In genomic region chr7:102415685-102416225, GRCh38 we compare ENCODE assay signal across 9 cellular contexts. TPM values are rescaled to one million over a fixed set of nuclear protein-coding genes. Genes with fewer than 3 reads are reported as not detected.
A peak's percentile ranks its signal among the peaks of the same experiment; 100 is the strongest.
DNase-seq lines count a peak whose midpoint lies in the region; ATAC-seq and TF ChIP-seq lines count a peak whose summit lies in the region.
"Had no signal": no experiment of that assay in that cellular context is flagged by ENCODE, and none has a peak within 500 bp of the region (broad histone marks: within the 10 kb centered on the region; RNA-seq: fewer than 3 reads in every experiment).

No MANE protein-coding gene starts in this region.

- peak overlapping the region; percentile 84 for H3K4me3 Mint-ChIP-seq in activated naive CD8-positive, alpha-beta T cell

- CTCF ChIA-PET in OCI-LY7 (lab: Charles Lee; ENCODE audit: unreplicated experiment), result interaction anchor here (0.6 to 1.3 kb wide), 3 partner anchors 18 to 26 kb away, joined by 3 read pairs; partner anchors contain the start of gene PRKRIP1

- H3K4me1 ChIP-seq in OCI-LY7 (ENCODE audit: insufficient read depth, low read length, poor library complexity, severe bottlenecking) (peaks cover 50% of the 10 kb centered on the region), Karpas-422 (ENCODE audit: low read length) (no peaks in the 10 kb centered on the region), hepatocyte (ENCODE audit: insufficient read depth) (no peaks in the 10 kb centered on the region)

- 96% methylated on average over 12 of the region's 12 CpGs for WGBS in hepatocyte (ENCODE audit: low lambda C conversion rate, missing lambda C conversion rate)

- peak overlapping the region; percentile 25 for H3K4me2 ChIP-seq in OCI-LY7 (ENCODE audit: low read length)
- no peak overlapping the region for H3K4me2 ChIP-seq in Karpas-422 (ENCODE audit: low read depth, low read length, poor library complexity, severe bottlenecking)
- no peak overlapping the region for H3K4me2 ChIP-seq in hepatocyte

- no peaks in the 10 kb centered on the region for H3K27me3 Mint-ChIP-seq in activated naive CD8-positive, alpha-beta T cell

- H3K79me2 ChIP-seq in OCI-LY7 (ENCODE audit: insufficient read depth, low read depth, low read length) (peaks cover 25% of the 10 kb centered on the region; the same call in 1 of the 2 replicates), Karpas-422 (ENCODE audit: low read length) (peaks cover 9% of the 10 kb centered on the region), hepatocyte (peaks cover 2% of the 10 kb centered on the region)

- intact Hi-C loops in OCI-LY7 (cut with micrococcal nuclease; ENCODE audit: unreplicated experiment), result no loop called here

- H3K9me2 ChIP-seq in OCI-LY7 (ENCODE audit: insufficient read depth, low read length) (no peaks in the 10 kb centered on the region), Karpas-422 (replicated peaks; ENCODE audit: insufficient read depth, low read length) (no peaks in the 10 kb centered on the region), hepatocyte (replicated peaks; ENCODE audit: insufficient read depth) (no peaks in the 10 kb centered on the region)

- H3K9me3 ChIP-seq in OCI-LY7 (ENCODE audit: low read length) (no peaks in the 10 kb centered on the region), Karpas-422 (ENCODE audit: low read length) (no peaks in the 10 kb centered on the region), hepatocyte (ENCODE audit: low read depth) (no peaks in the 10 kb centered on the region)

- H3K4me1 Mint-ChIP-seq in activated naive CD8-positive, alpha-beta T cell (ENCODE audit: low read depth), result peaks cover 63% of the 10 kb centered on the region

- POLR2A ChIA-PET in OCI-LY7 (lab: Charles Lee), result interaction anchor here (0.7 to 3.1 kb wide), 8 partner anchors 11 to 109 kb away, joined by 3 to 32 read pairs (median 4); no protein-coding TSS in a partner anchor

- DNase-seq in OCI-LY7 (ENCODE audit: low spot score), result peak; percentile 67
- DNase-seq in stimulated activated CD4-positive, alpha-beta T cell treated with anti-CD3 and anti-CD28 coated beads, Interleukin-4, amount 100 ng/mL, for 48 hours (ENCODE audit: low read depth in 2 of 2), result peak; percentile 38 to 50
- no peak for DNase-seq in Karpas-422
- DNase-seq in NCI-H510A treated with DMSO at 0.1 percent for 48 hours (lab: John Stamatoyannopoulos, UW), result no peak
- DNase-seq in hepatocyte (ENCODE audit: low spot score), result no peak

- H3K9ac ChIP-seq in Karpas-422 (ENCODE audit: low read length), result no peak overlapping the region

- H2AFZ ChIP-seq in OCI-LY7 (ENCODE audit: low read length), result no peak overlapping the region
- no peak overlapping the region for H2AFZ ChIP-seq in Karpas-422 (ENCODE audit: low read length)
- no peak overlapping the region for H2AFZ ChIP-seq in hepatocyte

- no peaks in the 10 kb centered on the region for H4K20me1 ChIP-seq in OCI-LY7 (ENCODE audit: insufficient read depth, low read length)
- peaks cover 5% of the 10 kb centered on the region; the same call in 1 of the 2 replicates for H4K20me1 ChIP-seq in Karpas-422 (ENCODE audit: insufficient read depth, low read depth, low read length)
- H4K20me1 ChIP-seq in hepatocyte (ENCODE audit: insufficient read depth, poor library complexity, severe bottlenecking), result no peaks in the 10 kb centered on the region

- ATAC-seq in GM18909 (IDR thresholded peaks at IDR 0.05; ENCODE audit: poor library complexity, unreplicated experiment), result peak; percentile 49
- no peak for ATAC-seq in HG03442 (IDR thresholded peaks at IDR 0.05; ENCODE audit: unreplicated experiment)

- BruUV-seq in OCI-LY7 (replicated peaks; lab: Mats Ljungman, UMichigan), result no TSS peak

- H3K27ac ChIP-seq in OCI-LY7 (ENCODE audit: low read depth, low read length, poor library complexity, severe bottlenecking) (peak overlapping the region; percentile 74), Karpas-422 (ENCODE audit: low read length) (no peak overlapping the region), hepatocyte (no peak overlapping the region)

- no peak overlapping the region for H3K4me3 ChIP-seq in OCI-LY7 (ENCODE audit: low read depth, low read length, poor library complexity, severe bottlenecking)
- no peak overlapping the region for H3K4me3 ChIP-seq in Karpas-422 (ENCODE audit: low read length)
- no peak overlapping the region for H3K4me3 ChIP-seq in hepatocyte

- H3K27ac Mint-ChIP-seq in activated naive CD8-positive, alpha-beta T cell, result peak overlapping the region; percentile 99

- peaks cover 13% of the 10 kb centered on the region for H3K36me3 Mint-ChIP-seq in activated naive CD8-positive, alpha-beta T cell

- TF ChIP-seq CTCF in OCI-LY7 (conservative IDR thresholded peaks at IDR 0.05; ENCODE audit: low read length) (no peak), hepatocyte (IDR thresholded peaks at IDR 0.05; ENCODE audit: poor library complexity) (no peak)

- no peaks in the 10 kb centered on the region for H3K9me3 Mint-ChIP-seq in activated naive CD8-positive, alpha-beta T cell (ENCODE audit: low read depth)

- H3K36me3 ChIP-seq in OCI-LY7 (ENCODE audit: insufficient read depth, low read length) (peaks cover 93% of the 10 kb centered on the region), Karpas-422 (ENCODE audit: insufficient read depth, low read length) (peaks cover 23% of the 10 kb centered on the region; the same call in 1 of the 2 replicates), hepatocyte (replicated peaks; ENCODE audit: insufficient read depth, low read depth) (no peaks in the 10 kb centered on the region)

- no peaks in the 10 kb centered on the region for H3K27me3 ChIP-seq in Karpas-422 (ENCODE audit: low read length)
- H3K27me3 ChIP-seq in hepatocyte, result no peaks in the 10 kb centered on the region

RNA-seq across cellular contexts. Expression of gene ORAI2, which starts 17.6 kb away (rescaled TPM):
- 130 and 149 TPM in 2 replicates for total RNA-seq in OCI-LY7 (2014; rRNA removed; shearing (Covaris generic))
- 230 and 263 TPM in 2 replicates for total RNA-seq in OCI-LY7 (2022)
- 2.8 and 7.8 TPM in 2 replicates for total RNA-seq in Karpas-422 (2014; rRNA removed; shearing (Covaris generic); ENCODE audit: low replicate concordance)
- 25.9 and 33.6 TPM in 2 replicates for total RNA-seq in hepatocyte
- polyA plus RNA-seq in hepatocyte, result 32.3 and 41.9 TPM in 2 replicates

RNA-seq across cellular contexts. Expression of gene PRKRIP1, which starts 19.6 kb away (rescaled TPM):
- 47.1 and 60.7 TPM in 2 replicates for total RNA-seq in OCI-LY7 (2014; rRNA removed; shearing (Covaris generic))
- total RNA-seq in OCI-LY7 (2022), result 42.5 and 48.2 TPM in 2 replicates
- total RNA-seq in Karpas-422 (2014; rRNA removed; shearing (Covaris generic); ENCODE audit: low replicate concordance), result 42.7 and 75.4 TPM in 2 replicates
- 32.0 and 33.8 TPM in 2 replicates for total RNA-seq in hepatocyte
- polyA plus RNA-seq in hepatocyte, result 44.6 and 61.6 TPM in 2 replicates

RNA-seq across cellular contexts. Expression of gene ALKBH4, which starts 48.9 kb away (rescaled TPM):
- 17.5 and 23.6 TPM in 2 replicates for total RNA-seq in OCI-LY7 (2014; rRNA removed; shearing (Covaris generic))
- total RNA-seq in OCI-LY7 (2022) (12.1 and 13.3 TPM in 2 replicates), hepatocyte (10.1 and 13.3 TPM in 2 replicates)
- total RNA-seq in Karpas-422 (2014; rRNA removed; shearing (Covaris generic); ENCODE audit: low replicate concordance), result 3.7 and 11.9 TPM in 2 replicates
- 15.8 TPM in 2 replicates for polyA plus RNA-seq in hepatocyte

RNA-seq across cellular contexts. Expression of gene LRWD1, which starts 49.0 kb away (rescaled TPM):
- total RNA-seq in OCI-LY7 (2014; rRNA removed; shearing (Covaris generic)), result 63.1 and 68.2 TPM in 2 replicates
- total RNA-seq in OCI-LY7 (2022), result 37.7 and 39.1 TPM in 2 replicates
- total RNA-seq in Karpas-422 (2014; rRNA removed; shearing (Covaris generic); ENCODE audit: low replicate concordance), result 15.2 and 24.9 TPM in 2 replicates
- 16.0 and 19.0 TPM in 2 replicates for total RNA-seq in hepatocyte
- polyA plus RNA-seq in hepatocyte, result 17.8 and 18.3 TPM in 2 replicates

RNA-seq across cellular contexts. Expression of gene SPDYE6, which starts 59.5 kb away (rescaled TPM):
- not detected in 2 replicates for total RNA-seq in OCI-LY7 (2014; rRNA removed; shearing (Covaris generic))
- total RNA-seq in OCI-LY7 (2022) (not detected in 2 replicates), hepatocyte (not detected in 2 replicates)
- total RNA-seq in Karpas-422 (2014; rRNA removed; shearing (Covaris generic); ENCODE audit: low replicate concordance), result not detected in 2 replicates
- polyA plus RNA-seq in hepatocyte, result 0.68 and 1.0 TPM in 2 replicates
- total RNA-seq: temporal lobe had no signal

Comparison
In these comparisons a context has a peak if more than half of its experiments do, and no peak if none do; other contexts are left out.
1. DNase-seq: peak in OCI-LY7 (single experiment) and stimulated activated CD4-positive, alpha-beta T cell treated with anti-CD3 and anti-CD28 coated beads, Interleukin-4, amount 100 ng/mL, for 48 hours (2 of 2); none in Karpas-422 (single experiment), NCI-H510A treated with DMSO at 0.1 percent for 48 hours (single experiment) and hepatocyte (single experiment).